Comparison of ENCODE assay signal across 33 cellular contexts in the genomic region with DNA sequence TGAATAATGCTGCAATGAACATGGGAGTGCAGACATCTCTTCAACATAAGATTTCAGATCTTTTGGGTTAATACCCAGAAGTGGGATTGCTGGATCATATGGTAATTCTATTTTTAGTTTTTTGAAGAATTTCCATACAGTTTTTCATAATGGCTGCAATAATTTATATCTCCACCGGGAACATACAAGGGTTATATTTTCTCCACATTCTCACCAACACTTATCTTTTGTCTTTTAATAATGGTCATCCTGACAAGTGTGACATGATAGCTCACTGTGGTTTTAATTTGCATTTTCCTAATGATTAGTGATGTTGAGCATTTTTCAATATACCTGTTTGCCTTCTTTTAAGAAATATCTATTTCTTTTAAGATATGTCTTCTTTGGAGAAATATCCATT.
"Had no signal": no experiment of that assay in that cellular context is flagged by ENCODE, and none has a peak within 500 bp of the region (broad histone marks: within the 10 kb centered on the region; RNA-seq: fewer than 3 reads in every experiment).

No MANE protein-coding gene starts in this region.

- H3K27ac ChIP-seq: brain microvascular endothelial cell, RWPE1 had no signal

- H3K27ac Mint-ChIP-seq: activated CD4-positive, alpha-beta memory T cell treated with anti-CD3 and anti-CD28 coated beads for 36 hours; activated CD8-positive, alpha-beta memory T cell treated with anti-CD3 and anti-CD28 coated beads, Interleukin-2, amount 10 ng/mL, durations not matched to agents 7 days and 5 days; activated naive CD8-positive, alpha-beta T cell treated with anti-CD3 and anti-CD28 coated beads for 36 hours; IgD-negative memory B cell; WTC11 had no signal

- H3K27me3 Mint-ChIP-seq: activated CD4-positive, alpha-beta memory T cell treated with anti-CD3 and anti-CD28 coated beads for 36 hours; activated CD8-positive, alpha-beta memory T cell treated with anti-CD3 and anti-CD28 coated beads, Interleukin-2, amount 10 ng/mL, durations not matched to agents 7 days and 5 days; activated naive CD8-positive, alpha-beta T cell treated with anti-CD3 and anti-CD28 coated beads for 36 hours; IgD-negative memory B cell had no signal

- H3K4me1 Mint-ChIP-seq: activated CD8-positive, alpha-beta memory T cell treated with anti-CD3 and anti-CD28 coated beads, Interleukin-2, amount 10 ng/mL, durations not matched to agents 7 days and 5 days; activated naive CD8-positive, alpha-beta T cell treated with anti-CD3 and anti-CD28 coated beads for 36 hours; WTC11 had no signal

- H3K4me3 Mint-ChIP-seq: activated CD4-positive, alpha-beta memory T cell treated with anti-CD3 and anti-CD28 coated beads for 36 hours; activated CD8-positive, alpha-beta memory T cell treated with anti-CD3 and anti-CD28 coated beads, Interleukin-2, amount 10 ng/mL, durations not matched to agents 7 days and 5 days; activated naive CD8-positive, alpha-beta T cell treated with anti-CD3 and anti-CD28 coated beads for 36 hours; IgD-negative memory B cell; WTC11 had no signal

- ATAC-seq: activated CD8-positive, alpha-beta memory T cell treated with anti-CD3 and anti-CD28 coated beads, Interleukin-2, amount 10 ng/mL, durations not matched to agents 7 days and 5 days; PC-3; Right ventricle myocardium inferior; WTC11 had no signal

- DNase-seq: activated CD4-positive, alpha-beta memory T cell treated with anti-CD3 and anti-CD28 coated beads for 36 hours; activated CD4-positive, alpha-beta T cell treated with anti-CD3 and anti-CD28 coated beads for 4 hours; activated CD4-positive, alpha-beta T cell treated with anti-CD3 and anti-CD28 coated beads, Interleukin-2, amount 50 U/mL, for 1 hour; activated CD4-positive, CD25-positive, alpha-beta regulatory T cell treated with anti-CD3 and anti-CD28 coated beads, Interleukin-2, amount 50 U/mL, for 72 hours; activated CD8-positive, alpha-beta memory T cell treated with anti-CD3 and anti-CD28 coated beads for 24 hours; activated CD8-positive, alpha-beta memory T cell treated with anti-CD3 and anti-CD28 coated beads, Interleukin-2, amount 10 ng/mL, durations not matched to agents 7 days and 5 days; activated CD8-positive, alpha-beta memory T cell treated with anti-CD3 and anti-CD28 coated beads, Interleukin-2, amount 50 U/mL, for 48 hours; activated effector memory CD4-positive, alpha-beta T cell treated with anti-CD3 and anti-CD28 coated beads, Interleukin-2, amount 50 U/mL, for 16 hours; activated naive CD4-positive, alpha-beta T cell; activated naive CD4-positive, alpha-beta T cell treated with anti-CD3 and anti-CD28 coated beads, Interleukin-2, amount 50 U/mL, for 16 hours; activated naive CD8-positive, alpha-beta T cell treated with anti-CD3 and anti-CD28 coated beads for 36 hours; activated T-cell treated with anti-CD3 and anti-CD28 coated beads, Interleukin-2, amount 50 U/mL, for 48 hours; amniotic stem cell; aorta; brain microvascular endothelial cell; central memory CD4-positive, alpha-beta T cell; KBM-7; MM.1S; MV-4-11; NCI-H1092 treated with DMSO at 0.1 percent for 48 hours; NCI-H1417 treated with DMSO at 0.1 percent for 48 hours; NCI-H1930; NCI-H2081 treated with DMSO at 0.1 percent for 48 hours; NCI-H345; NCI-H524 treated with DMSO at 0.1 percent for 48 hours; PC-3; SIG-M5; SW 1271; T-helper 1 cell had no signal
